30 cellular contexts compared by ENCODE assay signal in genomic region chr10:5440206-5440605, GRCh38. TPM values are rescaled to one million over a fixed set of nuclear protein-coding genes. Genes with fewer than 3 reads are reported as not detected.
"Had no signal": no experiment of that assay in that cellular context is flagged by ENCODE, and none has a peak within 500 bp of the region (broad histone marks: within the 10 kb centered on the region; RNA-seq: fewer than 3 reads in every experiment).

No MANE protein-coding gene starts in this region.

- H3K4me3 ChIP-seq: dorsolateral prefrontal cortex, gastrocnemius medialis, heart right ventricle, left ventricle myocardium inferior, lower lobe of right lung, prostate gland, skin epidermis, testis, tibial nerve, upper lobe of right lung, vagina had no signal

- H3K27ac ChIP-seq: dorsolateral prefrontal cortex, gastrocnemius medialis, heart right ventricle, left ventricle myocardium inferior, lower lobe of right lung, parathyroid adenoma, prostate gland, skin epidermis, testis, upper lobe of right lung, vagina had no signal

- FAIRE-seq: endometrium had no signal

- H3K27me3 Mint-ChIP-seq: memory B cell; naive B cell; stimulated activated naive B cell treated with anti-CD40 and anti-IgM and Interleukin-4, amounts not matched to agents 10 μg/mL and 1 μg/mL and 100 μg/mL, for 72 hours had no signal

- H3K27me3 ChIP-seq: dorsolateral prefrontal cortex, gastrocnemius medialis, heart right ventricle, testis, tibial nerve, upper lobe of right lung, vagina had no signal

- H3K9me3 ChIP-seq: gastrocnemius medialis, heart right ventricle, left ventricle myocardium inferior, lower lobe of right lung, prostate gland, testis, tibial nerve, upper lobe of right lung, vagina had no signal

- H3K4me1 Mint-ChIP-seq: memory B cell had no signal

- H3K36me3 ChIP-seq: gastrocnemius medialis, heart right ventricle, left ventricle myocardium inferior, lower lobe of right lung, prostate gland, tibial nerve, upper lobe of right lung, vagina had no signal

- H3K36me3 Mint-ChIP-seq: memory B cell; naive B cell; stimulated activated naive B cell treated with anti-CD40 and anti-IgM and Interleukin-4, amounts not matched to agents 10 μg/mL and 1 μg/mL and 100 μg/mL, for 72 hours had no signal

- H3K9me3 Mint-ChIP-seq: memory B cell; naive B cell; nephron progenitor cell; stimulated activated naive B cell treated with anti-CD40 and anti-IgM and Interleukin-4, amounts not matched to agents 10 μg/mL and 1 μg/mL and 100 μg/mL, for 72 hours; stimulated activated naive CD8-positive, alpha-beta T cell treated with anti-CD3 and anti-CD28 coated beads, Interleukin-15, amount 100 ng/mL, for 72 hours had no signal

- H3K79me2 ChIP-seq: parathyroid adenoma had no signal

- H3K4me1 ChIP-seq: heart right ventricle, left ventricle myocardium inferior, lower lobe of right lung, parathyroid adenoma, upper lobe of right lung, vagina had no signal

- H3K9ac ChIP-seq: parathyroid adenoma had no signal

- DNase-seq: cortex of kidney; dorsolateral prefrontal cortex; effector memory CD4-positive, alpha-beta T cell; gastrocnemius medialis; heart right ventricle; hypothalamus; islet precursor cell; left ventricle myocardium inferior; lower lobe of right lung; midbrain; naive B cell; nephron progenitor cell; stimulated activated CD4-positive, alpha-beta T cell treated with anti-CD3 and anti-CD28 coated beads, Interleukin-2, amount 100 ng/mL, for 24 hours; stimulated activated CD4-positive, alpha-beta T cell treated with anti-CD3 and anti-CD28 coated beads, Interleukin-4, amount 100 ng/mL, for 4 hours; stimulated activated naive B cell treated with anti-CD40 and anti-IgM and Interleukin-4, amounts not matched to agents 10 μg/mL and 1 μg/mL and 100 μg/mL, for 72 hours; stimulated activated naive CD8-positive, alpha-beta T cell treated with anti-CD3 and anti-CD28 coated beads, Interleukin-15, amount 100 ng/mL, for 72 hours; testis; upper lobe of right lung had no signal

- H3K4me3 Mint-ChIP-seq: memory B cell; naive B cell; nephron progenitor cell; stimulated activated naive B cell treated with anti-CD40 and anti-IgM and Interleukin-4, amounts not matched to agents 10 μg/mL and 1 μg/mL and 100 μg/mL, for 72 hours; stimulated activated naive CD8-positive, alpha-beta T cell treated with anti-CD3 and anti-CD28 coated beads, Interleukin-15, amount 100 ng/mL, for 72 hours had no signal

- H2AFZ ChIP-seq: parathyroid adenoma had no signal

- ATAC-seq: esophagus mucosa; gastrocnemius medialis; heart right ventricle; stimulated activated naive B cell treated with anti-CD40 and anti-IgM and Interleukin-4, amounts not matched to agents 10 μg/mL and 1 μg/mL and 100 μg/mL, for 72 hours; stimulated activated naive CD8-positive, alpha-beta T cell treated with anti-CD3 and anti-CD28 coated beads, Interleukin-15, amount 100 ng/mL, for 72 hours had no signal

- H3K27ac Mint-ChIP-seq: memory B cell; stimulated activated naive B cell treated with anti-CD40 and anti-IgM and Interleukin-4, amounts not matched to agents 10 μg/mL and 1 μg/mL and 100 μg/mL, for 72 hours; stimulated activated naive CD8-positive, alpha-beta T cell treated with anti-CD3 and anti-CD28 coated beads, Interleukin-15, amount 100 ng/mL, for 72 hours had no signal

RNA-seq across cellular contexts. Expression of gene TUBAL3, which starts 35.6 kb away (rescaled TPM):
- total RNA-seq: fibroblast of villous mesenchyme, lower lobe of right lung, omental fat pad, upper lobe of right lung, vagina had no signal

RNA-seq across cellular contexts. Expression of gene CALML5, which starts 59.2 kb away (rescaled TPM):
- total RNA-seq: dorsolateral prefrontal cortex, fibroblast of villous mesenchyme, gastrocnemius medialis, heart right ventricle, left ventricle myocardium inferior, lower lobe of right lung, omental fat pad, sciatic nerve, subcutaneous adipose tissue, tibial nerve, upper lobe of right lung had no signal
- polyA plus RNA-seq: heart right ventricle had no signal
